In genomic region chr2:237026981-237027711, GRCh38 we compare ENCODE assay signal across 7 cellular contexts. TPM values are rescaled to one million over a fixed set of nuclear protein-coding genes. Genes with fewer than 3 reads are reported as not detected.
DNase-seq lines count a peak whose midpoint lies in the region; ATAC-seq and TF ChIP-seq lines count a peak whose summit lies in the region.

No MANE protein-coding gene starts in this region.

- H2AFZ ChIP-seq in SK-N-SH (ENCODE audit: low read depth), result no peak overlapping the region

- TF ChIP-seq CTCF in GM12864 (IDR thresholded peaks at IDR 0.05; ENCODE audit: low read depth, low read length, missing control alignments), result peak; percentile 69
- peak; percentile 79 for TF ChIP-seq CTCF in NB4 (IDR thresholded peaks at IDR 0.05; ENCODE audit: low read depth, low read length)
- peak; percentile 68 for TF ChIP-seq CTCF in SK-N-SH (IDR thresholded peaks at IDR 0.05)

- H3K36me3 ChIP-seq in SK-N-SH (replicated peaks in 1 of 2; ENCODE audit: control insufficient read depth in 1 of 2, insufficient read depth in 2 of 2, low read length in 1 of 2), result no peaks in the 10 kb centered on the region

- H3K79me2 ChIP-seq in SK-N-SH (ENCODE audit: insufficient read depth), result no peaks in the 10 kb centered on the region

- ATAC-seq in GM18861 (IDR thresholded peaks at IDR 0.05; ENCODE audit: unreplicated experiment), result no peak

- POLR2A ChIA-PET in SK-N-SH (lab: Yijun Ruan, JAX), result no interaction called here

- DNase-seq in GM12864 (ENCODE audit: low read depth) (no peak), NB4 (ENCODE audit: low read depth) (peak; percentile 66), SK-N-SH (peak; percentile 60), brain pericyte (ENCODE audit: low read depth, low spot score) (peak; percentile 24), iPS-NIHi11 (ENCODE audit: low spot score) (peak; percentile 78)
- DNase-seq in stimulated activated CD4-positive, alpha-beta T cell treated with anti-CD3 and anti-CD28 coated beads, Interleukin-12 subunit alpha, Interleukin-12 subunit beta, amount 100 ng/mL, for 4 hours, result peak; percentile 23

- H3K27ac ChIP-seq in SK-N-SH (ENCODE audit: low read depth in 2 of 2, low read length in 1 of 2), result no peak overlapping the region

- CTCF ChIA-PET in SK-N-SH (lab: Yijun Ruan, JAX), result interaction anchor here (0.5 to 4.7 kb wide), 27 partner anchors 10 to 684 kb away, joined by 3 to 65 read pairs (median 3); no protein-coding TSS in a partner anchor

- no peaks in the 10 kb centered on the region for H4K20me1 ChIP-seq in SK-N-SH (ENCODE audit: insufficient read depth)

- TF ChIP-seq POLR2A in NB4 (IDR thresholded peaks at IDR 0.05; ENCODE audit: extremely low read depth, insufficient read length), result no peak

- H3K4me3 ChIP-seq in GM12864 (ENCODE audit: low read depth, low read length) (no peak overlapping the region), NB4 (ENCODE audit: low read depth, low read length) (no peak overlapping the region), SK-N-SH (ENCODE audit: low read depth in 2 of 2, low read length in 1 of 2) (no peak overlapping the region; a peak in 1 of 4 replicates)

- no peak overlapping the region for H3K9ac ChIP-seq in SK-N-SH

- no peaks in the 10 kb centered on the region for H3K9me2 ChIP-seq in SK-N-SH

- H3F3A ChIP-seq in SK-N-SH (replicated peaks; ENCODE audit: insufficient read depth), result no peaks in the 10 kb centered on the region

- no peak overlapping the region for H3K4me2 ChIP-seq in SK-N-SH

- TF ChIP-seq EP300 in SK-N-SH (IDR thresholded peaks at IDR 0.05; ENCODE audit: borderline replicate concordance in 1 of 2, low read depth in 1 of 2, low read length in 1 of 2), result no peak

- WGBS in SK-N-SH (ENCODE audit: low lambda C conversion rate), result 35% methylated on average over 6 of the region's 8 CpGs

- no peaks in the 10 kb centered on the region for H3K27me3 ChIP-seq in SK-N-SH (ENCODE audit: insufficient read depth)

- peak; percentile 83 for TF ChIP-seq RAD21 in SK-N-SH (IDR thresholded peaks at IDR 0.05; ENCODE audit: low read length)

- no peaks in the 10 kb centered on the region for H3K4me1 ChIP-seq in SK-N-SH (ENCODE audit: control insufficient read depth in 1 of 2, insufficient read depth in 2 of 2, low read depth in 1 of 2, low read length in 1 of 2)

- no peaks in the 10 kb centered on the region for H3K9me3 ChIP-seq in SK-N-SH

TF ChIP-seq in SK-N-SH, 30 proteins besides CTCF, POLR2A, EP300 and RAD21:
- peak; percentile 78 for TF ChIP-seq SMC3 (IDR thresholded peaks at IDR 0.05; ENCODE audit: low read depth, low read length)
- TF ChIP-seq FOXJ3 (CRISPR knock-in tag; IDR thresholded peaks at IDR 0.05), result no peak
- TF ChIP-seq CHD2 (IDR thresholded peaks at IDR 0.05; ENCODE audit: low read length, partially characterized antibody), result no peak
- TF ChIP-seq ELF1 (IDR thresholded peaks at IDR 0.05), result no peak
- no peak for TF ChIP-seq GATA2 (CRISPR knock-in tag; IDR thresholded peaks at IDR 0.05)
- TF ChIP-seq MXI1 (IDR thresholded peaks at IDR 0.05; ENCODE audit: low read depth, low read length), result no peak
- no peak for TF ChIP-seq POLR2AphosphoS5 (IDR thresholded peaks at IDR 0.05; ENCODE audit: low read depth, low read length)

RNA-seq across cellular contexts. Expression of gene COPS8, which starts 58.5 kb away (rescaled TPM):
- polyA plus RNA-seq in SK-N-SH (2012; rRNA removed), result 107 and 123 TPM in 2 replicates
- 147 and 188 TPM in 2 replicates for polyA plus RNA-seq in SK-N-SH (2012; cell fraction: cytosol; rRNA removed)
- 29.4 and 69.0 TPM in 2 replicates for polyA plus RNA-seq in SK-N-SH (2012; cell fraction: nucleus; rRNA removed)
